32 cellular contexts compared by ENCODE assay signal in the genomic region with DNA sequence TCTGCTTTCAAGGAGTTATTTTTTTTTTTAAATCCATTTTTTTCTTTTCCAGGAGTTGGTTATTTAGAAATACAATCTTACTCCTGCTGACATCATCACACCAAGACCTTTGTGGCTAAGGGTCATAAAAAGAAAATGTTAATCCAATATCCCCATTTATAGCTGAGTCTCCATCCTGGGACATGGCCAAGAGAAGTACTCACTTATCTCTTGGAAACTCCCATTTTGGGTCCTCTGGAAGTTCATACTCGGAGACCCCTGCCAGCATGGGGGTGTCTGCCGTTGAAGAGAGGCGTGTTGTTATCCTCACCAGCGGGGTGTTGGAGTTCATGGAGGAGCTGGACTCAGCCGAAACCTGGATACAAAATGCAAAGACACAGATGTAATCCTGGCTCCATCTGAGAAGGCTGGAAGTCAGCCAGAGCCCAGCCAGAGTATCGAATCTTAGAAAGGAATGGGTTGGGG.
"Had no signal": no experiment of that assay in that cellular context is flagged by ENCODE, and none has a peak within 500 bp of the region (broad histone marks: within the 10 kb centered on the region; RNA-seq: fewer than 3 reads in every experiment).

No MANE protein-coding gene starts in this region.

- H3K36me3 ChIP-seq: colonic mucosa, heart right ventricle, pancreas had no signal

- DNase-seq: activated CD4-positive, alpha-beta memory T cell treated with anti-CD3 and anti-CD28 coated beads, Interleukin-2, amount 10 ng/mL, durations not matched to agents 7 days and 5 days; activated CD4-positive, alpha-beta T cell treated with anti-CD3 and anti-CD28 coated beads for 1 hour; activated CD4-positive, alpha-beta T cell treated with anti-CD3 and anti-CD28 coated beads, Interleukin-2, amount 10 ng/mL, durations not matched to agents 7 days and 5 days; activated CD8-positive, alpha-beta memory T cell treated with anti-CD3 and anti-CD28 coated beads, Interleukin-2, amount 50 U/mL, for 48 hours; activated gamma-delta T cell; activated naive CD4-positive, alpha-beta T cell treated with anti-CD3 and anti-CD28 coated beads, Interleukin-2, amount 10 ng/mL, durations not matched to agents 7 days and 5 days; activated naive CD8-positive, alpha-beta T cell treated with anti-CD3 and anti-CD28 coated beads, Interleukin-2, amount 10 ng/mL, durations not matched to agents 7 days and 5 days; activated T-cell treated with anti-CD3 and anti-CD28 coated beads, Interleukin-2, amount 50 U/mL, for 24 hours; colonic mucosa; effector memory CD8-positive, alpha-beta T cell; foreskin keratinocyte; heart right ventricle; kidney glomerular epithelial cell; lower lobe of right lung; mesenchymal stem cell; naive thymus-derived CD8-positive, alpha-beta T cell; nucleus accumbens; pancreas; psoas muscle; stimulated activated CD4-positive, alpha-beta T cell treated with anti-CD3 and anti-CD28 coated beads, Interleukin-15, amount 100 ng/mL, for 24 hours; stimulated activated CD4-positive, alpha-beta T cell treated with anti-CD3 and anti-CD28 coated beads, Interleukin-2, amount 100 ng/mL, for 24 hours; stimulated activated naive B cell treated with anti-CD40 and anti-IgM and Interleukin-4, amounts not matched to agents 10 μg/mL and 1 μg/mL and 100 μg/mL, for 72 hours; stomach; T-helper 2 cell; tibial artery; upper lobe of right lung had no signal

- H3K27ac ChIP-seq: ascending aorta, colonic mucosa, foreskin keratinocyte, heart right ventricle, lower lobe of right lung, pancreas, psoas muscle, stomach, suprapubic skin, tibial artery, upper lobe of right lung had no signal

- H3K9me3 ChIP-seq: ascending aorta, colonic mucosa, heart right ventricle, lower lobe of right lung, pancreas, psoas muscle, stomach, suprapubic skin, tibial artery, upper lobe of right lung had no signal

- ATAC-seq: effector memory CD8-positive, alpha-beta T cell; foreskin keratinocyte; heart right ventricle; left lobe of liver; lower lobe of right lung; naive thymus-derived CD8-positive, alpha-beta T cell; pancreas; psoas muscle; stimulated activated naive B cell treated with anti-CD40 and anti-IgM and Interleukin-4, amounts not matched to agents 10 μg/mL and 1 μg/mL and 100 μg/mL, for 72 hours; upper lobe of right lung; WTC11 had no signal

- H3K9me3 Mint-ChIP-seq: activated CD4-positive, alpha-beta memory T cell treated with anti-CD3 and anti-CD28 coated beads, Interleukin-2, amount 10 ng/mL, durations not matched to agents 7 days and 5 days; activated T-cell treated with anti-CD3 and anti-CD28 coated beads, Interleukin-2, amount 50 U/mL, for 24 hours; central memory CD8-positive, alpha-beta T cell; effector memory CD8-positive, alpha-beta T cell; naive thymus-derived CD8-positive, alpha-beta T cell; neural crest cell; stimulated activated naive B cell treated with anti-CD40 and anti-IgM and Interleukin-4, amounts not matched to agents 10 μg/mL and 1 μg/mL and 100 μg/mL, for 72 hours; WTC11 had no signal

- H3K4me1 ChIP-seq: ascending aorta, colonic mucosa, foreskin keratinocyte, heart right ventricle, lower lobe of right lung, pancreas, psoas muscle, upper lobe of right lung had no signal

- H3K36me3 Mint-ChIP-seq: activated naive CD4-positive, alpha-beta T cell treated with anti-CD3 and anti-CD28 coated beads, Interleukin-2, amount 10 ng/mL, durations not matched to agents 7 days and 5 days; activated naive CD8-positive, alpha-beta T cell treated with anti-CD3 and anti-CD28 coated beads, Interleukin-2, amount 10 ng/mL, durations not matched to agents 7 days and 5 days; naive thymus-derived CD8-positive, alpha-beta T cell; stimulated activated naive B cell treated with anti-CD40 and anti-IgM and Interleukin-4, amounts not matched to agents 10 μg/mL and 1 μg/mL and 100 μg/mL, for 72 hours had no signal

- H3K4me3 Mint-ChIP-seq: activated CD4-positive, alpha-beta memory T cell treated with anti-CD3 and anti-CD28 coated beads, Interleukin-2, amount 10 ng/mL, durations not matched to agents 7 days and 5 days; activated CD4-positive, alpha-beta T cell treated with anti-CD3 and anti-CD28 coated beads, Interleukin-2, amount 10 ng/mL, durations not matched to agents 7 days and 5 days; activated naive CD4-positive, alpha-beta T cell treated with anti-CD3 and anti-CD28 coated beads, Interleukin-2, amount 10 ng/mL, durations not matched to agents 7 days and 5 days; activated naive CD8-positive, alpha-beta T cell treated with anti-CD3 and anti-CD28 coated beads, Interleukin-2, amount 10 ng/mL, durations not matched to agents 7 days and 5 days; activated T-cell treated with anti-CD3 and anti-CD28 coated beads, Interleukin-2, amount 50 U/mL, for 24 hours; central memory CD8-positive, alpha-beta T cell; effector memory CD8-positive, alpha-beta T cell; naive thymus-derived CD8-positive, alpha-beta T cell; neural crest cell; stimulated activated naive B cell treated with anti-CD40 and anti-IgM and Interleukin-4, amounts not matched to agents 10 μg/mL and 1 μg/mL and 100 μg/mL, for 72 hours; WTC11 had no signal

- H3K4me1 Mint-ChIP-seq: activated CD4-positive, alpha-beta memory T cell treated with anti-CD3 and anti-CD28 coated beads, Interleukin-2, amount 10 ng/mL, durations not matched to agents 7 days and 5 days; activated CD4-positive, alpha-beta T cell treated with anti-CD3 and anti-CD28 coated beads, Interleukin-2, amount 10 ng/mL, durations not matched to agents 7 days and 5 days; activated naive CD4-positive, alpha-beta T cell treated with anti-CD3 and anti-CD28 coated beads, Interleukin-2, amount 10 ng/mL, durations not matched to agents 7 days and 5 days; activated naive CD8-positive, alpha-beta T cell treated with anti-CD3 and anti-CD28 coated beads, Interleukin-2, amount 10 ng/mL, durations not matched to agents 7 days and 5 days; central memory CD8-positive, alpha-beta T cell; naive thymus-derived CD8-positive, alpha-beta T cell; stimulated activated naive B cell treated with anti-CD40 and anti-IgM and Interleukin-4, amounts not matched to agents 10 μg/mL and 1 μg/mL and 100 μg/mL, for 72 hours had no signal

- H3K27me3 Mint-ChIP-seq: activated CD4-positive, alpha-beta T cell treated with anti-CD3 and anti-CD28 coated beads, Interleukin-2, amount 10 ng/mL, durations not matched to agents 7 days and 5 days; activated naive CD4-positive, alpha-beta T cell treated with anti-CD3 and anti-CD28 coated beads, Interleukin-2, amount 10 ng/mL, durations not matched to agents 7 days and 5 days; activated naive CD8-positive, alpha-beta T cell treated with anti-CD3 and anti-CD28 coated beads, Interleukin-2, amount 10 ng/mL, durations not matched to agents 7 days and 5 days; activated T-cell treated with anti-CD3 and anti-CD28 coated beads, Interleukin-2, amount 50 U/mL, for 24 hours; central memory CD8-positive, alpha-beta T cell; effector memory CD8-positive, alpha-beta T cell; stimulated activated naive B cell treated with anti-CD40 and anti-IgM and Interleukin-4, amounts not matched to agents 10 μg/mL and 1 μg/mL and 100 μg/mL, for 72 hours had no signal

- H3K27ac Mint-ChIP-seq: activated CD4-positive, alpha-beta memory T cell treated with anti-CD3 and anti-CD28 coated beads, Interleukin-2, amount 10 ng/mL, durations not matched to agents 7 days and 5 days; activated CD4-positive, alpha-beta T cell treated with anti-CD3 and anti-CD28 coated beads, Interleukin-2, amount 10 ng/mL, durations not matched to agents 7 days and 5 days; activated naive CD4-positive, alpha-beta T cell treated with anti-CD3 and anti-CD28 coated beads, Interleukin-2, amount 10 ng/mL, durations not matched to agents 7 days and 5 days; activated naive CD8-positive, alpha-beta T cell treated with anti-CD3 and anti-CD28 coated beads, Interleukin-2, amount 10 ng/mL, durations not matched to agents 7 days and 5 days; activated T-cell treated with anti-CD3 and anti-CD28 coated beads, Interleukin-2, amount 50 U/mL, for 24 hours; effector memory CD8-positive, alpha-beta T cell; naive thymus-derived CD8-positive, alpha-beta T cell; stimulated activated naive B cell treated with anti-CD40 and anti-IgM and Interleukin-4, amounts not matched to agents 10 μg/mL and 1 μg/mL and 100 μg/mL, for 72 hours; WTC11 had no signal

- H3K4me3 ChIP-seq: ascending aorta, colonic mucosa, heart right ventricle, lower lobe of right lung, pancreas, psoas muscle, stomach, suprapubic skin, tibial artery, upper lobe of right lung had no signal

- H3K27me3 ChIP-seq: ascending aorta, colonic mucosa, foreskin keratinocyte, pancreas, stomach, suprapubic skin, tibial artery, upper lobe of right lung had no signal
